18 cellular contexts compared by ENCODE assay signal in genomic region chr6:154485784-154486183, GRCh38. TPM values are rescaled to one million over a fixed set of nuclear protein-coding genes. Genes with fewer than 3 reads are reported as not detected.
DNase-seq lines count a peak whose midpoint lies in the region; ATAC-seq and TF ChIP-seq lines count a peak whose summit lies in the region.
"Had no signal": no experiment of that assay in that cellular context is flagged by ENCODE, and none has a peak within 500 bp of the region (broad histone marks: within the 10 kb centered on the region; RNA-seq: fewer than 3 reads in every experiment).

No MANE protein-coding gene starts in this region.

- H3K4me1 ChIP-seq in PC-3 (ENCODE audit: insufficient read depth, low read length) (peaks cover 39% of the 10 kb centered on the region), esophagus muscularis mucosa (peaks cover 32 to 91% (median 78%) of the 10 kb centered on the region in 4 donors), sigmoid colon (peaks cover 0 to 75% (median 63%) of the 10 kb centered on the region in 4 donors)

- peak overlapping the region; percentile 41; the same call in 1 of the 2 replicates for H3K4me2 ChIP-seq in PC-3 (ENCODE audit: low read length)
- H3K4me2 ChIP-seq: GM23338 had no signal

- H3K27me3 ChIP-seq in PC-3 (ENCODE audit: low read length) (no peaks in the 10 kb centered on the region), esophagus muscularis mucosa (no peaks in the 10 kb centered on the region), sigmoid colon (no peaks in the 10 kb centered on the region)
- H3K27me3 ChIP-seq: tibial nerve had no signal

- no peaks in the 10 kb centered on the region for H3K36me3 ChIP-seq in PC-3 (ENCODE audit: low read depth, low read length)
- H3K36me3 ChIP-seq in esophagus muscularis mucosa: no peaks in the 10 kb centered on the region
- no peaks in the 10 kb centered on the region for H3K36me3 ChIP-seq in sigmoid colon
- H3K36me3 ChIP-seq: tibial nerve had no signal

- H3K9me2 ChIP-seq in PC-3 (replicated peaks; ENCODE audit: low read length): no peaks in the 10 kb centered on the region

- TF ChIP-seq CTCF in LNCaP clone FGC (IDR thresholded peaks at IDR 0.05; ENCODE audit: control insufficient read depth, extremely low read depth, insufficient read depth) (no peak), PC-3 (conservative IDR thresholded peaks at IDR 0.05; ENCODE audit: low read depth, low read length) (no peak), esophagus muscularis mucosa (IDR thresholded peaks at IDR 0.05) (no peak), sigmoid colon (IDR thresholded peaks at IDR 0.05) (no peak)

- ATAC-seq in PC-3: peak; percentile 45
- ATAC-seq in HG02885 (IDR thresholded peaks at IDR 0.05; ENCODE audit: poor library complexity, unreplicated experiment): no peak
- ATAC-seq: GM23338 had no signal

- peak overlapping the region; percentile 25; the same call in 1 of the 2 replicates for H3K27ac ChIP-seq in PC-3 (ENCODE audit: low read length)
- H3K27ac ChIP-seq in esophagus muscularis mucosa (replicated peaks in 1 of 4): peak overlapping the region in 3 of 4 donors; percentile 9 to 74 (median 12)
- peak overlapping the region; percentile 24 to 87 (median 60) for H3K27ac ChIP-seq in sigmoid colon
- no peak overlapping the region for H3K27ac ChIP-seq in caudate nucleus (ENCODE audit: low read depth, low read length)
- H3K27ac ChIP-seq: tibial nerve had no signal

- POLR2A ChIA-PET in PC-3 (lab: Charles Lee; ENCODE audit: unreplicated experiment): no interaction called here

- no peaks in the 10 kb centered on the region for H4K20me1 ChIP-seq in PC-3 (ENCODE audit: low read length)

- H3K4me3 ChIP-seq in LNCaP clone FGC (ENCODE audit: low read depth, low read length) (no peak overlapping the region), PC-3 (ENCODE audit: low read length) (no peak overlapping the region), esophagus muscularis mucosa (no peak overlapping the region), sigmoid colon (no peak overlapping the region)
- H3K4me3 ChIP-seq: GM23338, tibial nerve had no signal

- peaks cover 5% of the 10 kb centered on the region for H3F3A ChIP-seq in PC-3 (ENCODE audit: low read length, unreplicated experiment)

- no peak overlapping the region for H3K9ac ChIP-seq in PC-3 (ENCODE audit: low read length)

- intact Hi-C loops in PC-3 (cut with micrococcal nuclease): no loop called here
- intact Hi-C loops in esophagus muscularis mucosa (cut with DNase I): no loop called here
- intact Hi-C loops in sigmoid colon (cut with DNase I): no loop called here

- WGBS in esophagus muscularis mucosa: 69% methylated on average over 8 of the region's 9 CpGs
- 20 to 60% methylated on average over 9 of the region's 9 CpGs for WGBS in sigmoid colon, 2 donors

- no peak overlapping the region for H2AFZ ChIP-seq in PC-3 (ENCODE audit: low read length)
- H2AFZ ChIP-seq: GM23338 had no signal

- CTCF ChIA-PET in PC-3 (lab: Charles Lee): no interaction called here

- BruUV-seq in PC-3 (replicated peaks; lab: Mats Ljungman, UMichigan): no TSS peak

- H3K9me3 ChIP-seq in PC-3 (ENCODE audit: low read length) (no peaks in the 10 kb centered on the region), esophagus muscularis mucosa (no peaks in the 10 kb centered on the region), sigmoid colon (no peaks in the 10 kb centered on the region)
- H3K9me3 ChIP-seq: tibial nerve had no signal

- TF ChIP-seq POLR2A in esophagus muscularis mucosa (IDR thresholded peaks at IDR 0.05; ENCODE audit: low read depth): no peak
- no peak for TF ChIP-seq POLR2A in sigmoid colon (IDR thresholded peaks at IDR 0.05)

- DNase-seq in LNCaP clone FGC (ENCODE audit: low read depth): peak; percentile 38
- no peak for DNase-seq in PC-3
- no peak for DNase-seq in esophagus muscularis mucosa (ENCODE audit: extremely low spot score)
- DNase-seq in sigmoid colon: no peak
- DNase-seq in activated T-cell treated with anti-CD3 and anti-CD28 coated beads, Interleukin-2, amount 50 U/mL, for 48 hours: no peak
- no peak for DNase-seq in NCI-H446 (lab: John Stamatoyannopoulos, UW)
- DNase-seq in caudate nucleus (lab: John Stamatoyannopoulos, UW): no peak
- DNase-seq: activated CD4-positive, alpha-beta T cell treated with anti-CD3 and anti-CD28 coated beads for 4 hours; AML-193; aorta; kidney glomerular epithelial cell; NCI-H1694 treated with DMSO at 0.1 percent for 48 hours; NCI-H2171 treated with DMSO at 0.1 percent for 48 hours; NCI-H526 treated with DMSO at 0.1 percent for 48 hours had no signal

- H3K79me2 ChIP-seq in PC-3 (ENCODE audit: low read length): 0 out of 2 replicates have a peak, but pooled peaks cover 5% of the 10 kb centered on the region

- TF ChIP-seq EP300 in esophagus muscularis mucosa (IDR thresholded peaks at IDR 0.05) (no peak), sigmoid colon (IDR thresholded peaks at IDR 0.05) (no peak)

RNA-seq across cellular contexts. Expression of gene CNKSR3, which starts 24.7 kb away (rescaled TPM):
- 1.6 and 3.2 TPM in 2 replicates for total RNA-seq in PC-3 (2014; rRNA removed)
- 10 to 100 TPM; 10.4 to 23.9 (median 19.6) TPM for total RNA-seq in esophagus muscularis mucosa
- total RNA-seq in sigmoid colon: 10 to 100 TPM; 12.8 to 16.8 (median 14.4) TPM
- polyA plus RNA-seq in sigmoid colon: 10 to 100 TPM in 2 of 3 donors, 1 to 10 TPM in 1; 6.0 to 17.4 (median 15.3) TPM
- total RNA-seq: activated T-helper 1 cell treated with anti-CD3 and anti-CD28 coated beads, Interleukin-12 subunit alpha, Interleukin-12 subunit beta, Interleukin-2, Interleukin-4 antibody, amounts not matched to agents 30 ng/mL and 10 ng/mL and 1 ng/mL, durations not matched to agents 14 hours and 24 hours and 36 hours had no signal
